8 cellular contexts compared by ENCODE assay signal in genomic region chr22:22369219-22369961, GRCh38.
A peak's percentile ranks its signal among the peaks of the same experiment; 100 is the strongest.
DNase-seq lines count a peak whose midpoint lies in the region; ATAC-seq, FAIRE-seq and TF ChIP-seq lines count a peak whose summit lies in the region.
"Not testable (repeated sequence)": the region's sequence is repeated elsewhere in the genome, so short reads cannot be mapped to it uniquely, and the experiment has no call there.

No MANE protein-coding gene starts in this region.

- FAIRE-seq in GM12891 (lab: Jason Lieb, UNC); GM12878 (lab: Jason Lieb, UNC): not testable (repeated sequence)

- RAD21 ChIA-PET in GM12878 (lab: Charles Lee; ENCODE audit: unreplicated experiment) = not testable (repeated sequence)

- intact Hi-C loops in GM12878 (cut with micrococcal nuclease; ENCODE audit: unreplicated experiment); left cardiac atrium (cut with DNase I): not testable (repeated sequence)

- CTCF ChIA-PET in GM12878 (lab: Yijun Ruan, JAX) = interaction anchor here (1.0 to 2.0 kb wide), 5 partner anchors 10 to 26 kb away, joined by 3 to 7 read pairs (median 3); no protein-coding TSS in a partner anchor

- not testable (repeated sequence) for TF ChIP-seq CTCF in GM12878 (IDR thresholded peaks at IDR 0.05 in 2 of 3, conservative IDR thresholded peaks at IDR 0.05 in 1 of 3; ENCODE audit: control insufficient read depth in 2 of 3, extremely low read depth in 1 of 3, insufficient read depth in 1 of 3, low read depth in 3 of 3, low read length in 3 of 3)

- H3K36me3 ChIP-seq in GM12878 (ENCODE audit: control insufficient read depth in 2 of 2, insufficient read depth in 2 of 2, low read length in 1 of 2) = not testable (repeated sequence)

- not testable (repeated sequence) for H3K4me2 ChIP-seq in GM12878 (ENCODE audit: control insufficient read depth, insufficient read depth)

- H3K27ac ChIP-seq in GM12878 (ENCODE audit: control insufficient read depth, insufficient read depth) = not testable (repeated sequence)

- in situ Hi-C loops in GM12878 (cut with MboI) = not testable (repeated sequence)

- H3K36me3 Mint-ChIP-seq in naive B cell; stimulated activated memory B cell treated with anti-CD40 and anti-IgM and Interleukin-4, amounts not matched to agents 10 μg/mL and 1 μg/mL and 100 μg/mL, for 72 hours: not testable (repeated sequence)

- H3K27me3 Mint-ChIP-seq in naive B cell; stimulated activated memory B cell treated with anti-CD40 and anti-IgM and Interleukin-4, amounts not matched to agents 10 μg/mL and 1 μg/mL and 100 μg/mL, for 72 hours: not testable (repeated sequence)

- not testable (repeated sequence) for H3K4me3 ChIP-seq in GM12878

- peaks cover 67 to 81% (median 70%) of the 10 kb centered on the region in 3 donors for H3K4me1 Mint-ChIP-seq in naive B cell
- peaks cover 71% of the 10 kb centered on the region for H3K4me1 Mint-ChIP-seq in stimulated activated memory B cell treated with anti-CD40 and anti-IgM and Interleukin-4, amounts not matched to agents 10 μg/mL and 1 μg/mL and 100 μg/mL, for 72 hours

- peak overlapping the region; percentile 51 to 91 (median 82) for H3K4me3 Mint-ChIP-seq in naive B cell
- H3K4me3 Mint-ChIP-seq in stimulated activated memory B cell treated with anti-CD40 and anti-IgM and Interleukin-4, amounts not matched to agents 10 μg/mL and 1 μg/mL and 100 μg/mL, for 72 hours = peak overlapping the region; percentile 45

- not testable (repeated sequence) for TF ChIP-seq POLR2A in GM12891 (IDR thresholded peaks at IDR 0.05; ENCODE audit: low read depth, low read length); GM12878 (IDR thresholded peaks at IDR 0.05; ENCODE audit: low read depth, low read length)

- not testable (repeated sequence) for H3K9me3 Mint-ChIP-seq in naive B cell; stimulated activated memory B cell treated with anti-CD40 and anti-IgM and Interleukin-4, amounts not matched to agents 10 μg/mL and 1 μg/mL and 100 μg/mL, for 72 hours

- not testable (repeated sequence) for BruUV-seq in GM12878 (replicated peaks; lab: Mats Ljungman, UMichigan)

- not testable (repeated sequence) for H3K9ac ChIP-seq in GM12878 (ENCODE audit: control insufficient read depth, insufficient read depth, low read length)

- H3K9me3 ChIP-seq in GM12878 (replicated peaks; ENCODE audit: control insufficient read depth, insufficient read depth, low read length) = not testable (repeated sequence)

- peak overlapping the region; percentile 86 to 97 (median 92) for H3K27ac Mint-ChIP-seq in naive B cell
- H3K27ac Mint-ChIP-seq in stimulated activated memory B cell treated with anti-CD40 and anti-IgM and Interleukin-4, amounts not matched to agents 10 μg/mL and 1 μg/mL and 100 μg/mL, for 72 hours = peak overlapping the region; percentile 89

- SMC1A ChIA-PET in GM12878 (lab: Charles Lee; ENCODE audit: uncharacterized antibody, unreplicated experiment) = interaction anchor here (1.4 to 1.6 kb wide), 2 partner anchors 12 to 94 kb away, joined by 3 to 4 read pairs; no protein-coding TSS in a partner anchor

- H3K79me2 ChIP-seq in GM12878 (ENCODE audit: control insufficient read depth, insufficient read depth, low read length) = not testable (repeated sequence)

- H4K20me1 ChIP-seq in GM12878 (ENCODE audit: control insufficient read depth, insufficient read depth) = not testable (repeated sequence)

- 5% methylated on average over 2 of the region's 2 CpGs for WGBS in GM12878 (ENCODE audit: insufficient coverage, insufficient replicate concordance, low lambda C conversion rate, missing lambda C conversion rate)

- TF ChIP-seq RAD21 in GM12878 (IDR thresholded peaks at IDR 0.05; ENCODE audit: insufficient read depth, low read depth, low read length) = not testable (repeated sequence)

- TF ChIP-seq EP300 in GM12878 (IDR thresholded peaks at IDR 0.05; ENCODE audit: borderline replicate concordance in 1 of 2, control insufficient read depth in 1 of 2, low read depth in 2 of 2, low read length in 2 of 2) = not testable (repeated sequence)

- POLR2A ChIA-PET in GM12878 (lab: Charles Lee) = not testable (repeated sequence)

- H3K27me3 ChIP-seq in GM12878 (replicated peaks in 1 of 2; ENCODE audit: control insufficient read depth in 2 of 2, insufficient read depth in 2 of 2, low read length in 1 of 2) = not testable (repeated sequence)

- H2AFZ ChIP-seq in GM12878 (ENCODE audit: control insufficient read depth, low read depth, low read length) = not testable (repeated sequence)

- not testable (repeated sequence) for H3K4me1 ChIP-seq in GM12878 (ENCODE audit: control insufficient read depth, insufficient read depth, low read length)

- ATAC-seq in GM12878 = peak; percentile 52; the same call in 2 of the 3 replicates
- peak; percentile 38 to 78 for ATAC-seq in left cardiac atrium
- ATAC-seq in naive B cell (ENCODE audit: low read depth in 2 of 2) = peak; percentile 96
- peak; percentile 96 for ATAC-seq in stimulated activated memory B cell treated with anti-CD40 and anti-IgM and Interleukin-4, amounts not matched to agents 10 μg/mL and 1 μg/mL and 100 μg/mL, for 72 hours

- DNase-seq in COLO668 (lab: John Stamatoyannopoulos, UW; ENCODE audit: unreplicated experiment) (peak; percentile 91), NCI-H1417 treated with DMSO at 0.1 percent for 48 hours (lab: John Stamatoyannopoulos, UW) (peak; percentile 32), NCI-H82 treated with DMSO at 0.1 percent for 48 hours (lab: John Stamatoyannopoulos, UW; ENCODE audit: unreplicated experiment) (peak; percentile 24), naive B cell (peak; percentile 84)
- DNase-seq in GM12891 (ENCODE audit: insufficient read length, low spot score); GM12878 (ENCODE audit: low read depth, low spot score); left cardiac atrium: not testable (repeated sequence)

TF ChIP-seq in GM12891, 5 proteins besides CTCF, POLR2A, EP300 and RAD21:
- peak; percentile 64; the same call in 1 of the 2 replicates for TF ChIP-seq POU2F2 (IDR thresholded peaks at IDR 0.05; ENCODE audit: low read depth, low read length)
TF ChIP-seq in GM12891: peak in this region for 1; not testable (repeated sequence) for 4.
